In the genomic region with DNA sequence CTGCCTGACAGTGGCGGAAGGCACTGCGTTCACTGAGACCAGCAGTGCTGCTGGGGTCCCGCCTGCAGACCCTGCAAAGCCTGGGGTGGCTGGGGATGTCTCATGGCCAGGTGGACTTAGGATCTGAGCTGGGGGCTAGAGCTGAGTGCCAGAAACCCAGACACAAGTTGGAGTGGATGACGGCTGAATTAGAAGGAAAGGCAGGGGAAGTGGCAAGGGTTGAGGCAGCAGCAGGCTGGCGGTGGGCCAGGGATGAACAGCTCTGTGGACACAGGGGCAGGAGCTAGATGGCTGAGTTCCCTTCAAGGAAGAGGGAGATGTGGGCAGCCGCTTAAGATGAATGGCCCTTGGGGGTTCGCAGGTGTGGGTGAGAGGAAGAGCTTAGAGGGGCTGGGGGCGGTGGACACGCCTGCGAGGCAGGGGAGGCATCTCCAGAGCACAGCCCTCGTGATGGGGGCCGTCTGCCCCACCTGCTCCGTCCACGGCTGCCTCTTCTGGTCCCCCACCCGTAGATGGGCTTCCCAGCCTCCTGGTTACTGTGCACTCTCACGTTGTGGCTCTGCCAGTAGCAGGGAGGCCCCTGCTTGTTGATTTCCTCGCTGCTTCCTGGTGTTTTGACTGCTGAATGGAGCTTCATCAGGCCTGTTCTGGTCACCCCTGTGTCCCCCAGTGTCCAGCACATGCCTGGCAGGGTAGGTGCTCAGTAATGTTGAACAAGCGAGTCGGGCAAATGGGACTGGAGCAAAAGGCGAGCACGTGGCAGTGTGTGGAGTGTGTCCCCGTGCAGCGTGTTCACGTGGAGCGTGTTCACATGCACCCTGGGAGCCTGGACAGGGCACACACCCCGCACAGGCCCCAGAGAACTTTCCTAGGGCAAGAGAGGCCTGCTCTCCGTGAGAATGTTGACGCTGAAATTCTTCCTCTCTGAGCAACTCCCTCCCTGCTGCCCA, we compare ENCODE assay signal across 16 cellular contexts.
A peak's percentile ranks its signal among the peaks of the same experiment; 100 is the strongest.
DNase-seq lines count a peak whose midpoint lies in the region; ATAC-seq, FAIRE-seq and TF ChIP-seq lines count a peak whose summit lies in the region.
"Had no signal": no experiment of that assay in that cellular context is flagged by ENCODE, and none has a peak within 500 bp of the region (broad histone marks: within the 10 kb centered on the region; RNA-seq: fewer than 3 reads in every experiment).

No MANE protein-coding gene starts in this region.

- intact Hi-C loops in sigmoid colon (cut with DNase I) = no loop called here

- H3K27me3 ChIP-seq in Peyer's patch = no peaks in the 10 kb centered on the region
- no peaks in the 10 kb centered on the region for H3K27me3 ChIP-seq in H1 (replicated peaks in 1 of 4; ENCODE audit: control insufficient read depth in 3 of 4, extremely low read depth in 1 of 4, insufficient read depth in 3 of 4, low read length in 3 of 4)
- H3K27me3 ChIP-seq in sigmoid colon = peaks cover 0 to 10% (median 0%) of the 10 kb centered on the region in 3 donors

- H3K9ac ChIP-seq in H1 (replicated peaks in 1 of 4; ENCODE audit: extremely low read depth in 1 of 4, low read depth in 3 of 4, low read length in 3 of 4) = no peak overlapping the region
- H3K9ac ChIP-seq: parathyroid adenoma had no signal

- no peak overlapping the region for H4K91ac ChIP-seq in H1 (replicated peaks; ENCODE audit: insufficient read length, low read length)

- no peak overlapping the region for H3K4me3 ChIP-seq in Peyer's patch
- H3K4me3 ChIP-seq in H1 (ENCODE audit: extremely low read depth in 1 of 4, insufficient read depth in 2 of 4, low read depth in 3 of 4, low read length in 4 of 4) = no peak overlapping the region
- no peak overlapping the region for H3K4me3 ChIP-seq in sigmoid colon

- TF ChIP-seq RAD21 in H1 (IDR thresholded peaks at IDR 0.05 in 1 of 2, conservative IDR thresholded peaks at IDR 0.05 in 1 of 2; ENCODE audit: low read depth in 2 of 2, low read length in 2 of 2) = no peak

- no peak overlapping the region for H3K23ac ChIP-seq in H1 (ENCODE audit: insufficient read length)

- no peaks in the 10 kb centered on the region for H3K9me3 ChIP-seq in Peyer's patch
- peaks cover 21 to 78% of the 10 kb centered on the region in 2 experiments; a peak in 3 of 4 replicates for H3K9me3 ChIP-seq in H1 (ENCODE audit: insufficient read depth in 2 of 2, low read depth in 1 of 2, low read length in 1 of 2)
- H3K9me3 ChIP-seq in sigmoid colon = no peaks in the 10 kb centered on the region

- ATAC-seq in GM19455 (IDR thresholded peaks at IDR 0.05; ENCODE audit: unreplicated experiment) = no peak
- ATAC-seq: activated CD8-positive, alpha-beta T cell treated with anti-CD3 and anti-CD28 coated beads, Interleukin-2, amount 10 ng/mL, durations not matched to agents 7 days and 5 days; effector memory CD8-positive, alpha-beta T cell had no signal

- H3K4me2 ChIP-seq in H1 (ENCODE audit: insufficient read depth in 1 of 2, low read depth in 2 of 2, low read length in 2 of 2) = no peak overlapping the region

- WGBS in H1 (ENCODE audit: extremely low coverage in 1 of 2, insufficient coverage in 1 of 2, insufficient read length in 1 of 2, insufficient replicate concordance in 2 of 2, low coverage in 1 of 2, low lambda C conversion rate in 2 of 2, missing lambda C conversion rate in 1 of 2), 2 experiments = 86% methylated on average over 27 of the region's 28 CpGs; no CpG with 5 or more reads in 1 of the 2 experiments
- WGBS in sigmoid colon, 2 donors = 78% methylated on average over 28 of the region's 28 CpGs

- H3K23me2 ChIP-seq in H1 (ENCODE audit: low read depth, low read length) = no peaks in the 10 kb centered on the region

- H2BK5ac ChIP-seq in H1 (ENCODE audit: low read depth, low read length) = no peak overlapping the region

- TF ChIP-seq POLR2A in Peyer's patch (IDR thresholded peaks at IDR 0.05) (no peak), H1 (IDR thresholded peaks at IDR 0.05; ENCODE audit: control extremely low read depth in 1 of 2, low read depth in 2 of 2, low read length in 2 of 2) (no peak), sigmoid colon (IDR thresholded peaks at IDR 0.05) (no peak)

- no peak overlapping the region for H2BK120ac ChIP-seq in H1 (replicated peaks; ENCODE audit: low read depth, low read length)

- H3K27ac ChIP-seq in Peyer's patch (no peak overlapping the region), H1 (ENCODE audit: low read depth, low read length) (no peak overlapping the region), sigmoid colon (no peak overlapping the region)
- H3K27ac ChIP-seq: parathyroid adenoma had no signal

- CTCF ChIA-PET in H1 (lab: Charles Lee; ENCODE audit: partially characterized antibody) = interaction anchor here (1.8 kb wide), 1 partner anchor 24 kb away, joined by 7 read pairs; no protein-coding TSS in a partner anchor

- TF ChIP-seq EP300 in H1 (IDR thresholded peaks at IDR 0.05; ENCODE audit: borderline replicate concordance in 1 of 2, low read depth in 2 of 2, low read length in 2 of 2) (no peak), sigmoid colon (IDR thresholded peaks at IDR 0.05) (no peak)

- H4K5ac ChIP-seq in H1 (ENCODE audit: insufficient read length, low read depth, low read length) = no peak overlapping the region

- no peak overlapping the region for H3K14ac ChIP-seq in H1 (ENCODE audit: insufficient read length)

- no peak overlapping the region for H3K4ac ChIP-seq in H1 (replicated peaks; ENCODE audit: insufficient read length, low read depth, low read length)

- H4K8ac ChIP-seq in H1 (ENCODE audit: extremely low read depth, insufficient read depth, low read length) = peak overlapping the region; percentile 28; the same call in 1 of the 2 replicates

- POLR2A ChIA-PET in H1 (lab: Charles Lee; ENCODE audit: partially characterized antibody) = interaction anchor here (1.0 kb wide), 1 partner anchor 21 kb away, joined by 3 read pairs; no protein-coding TSS in a partner anchor

- H2AK5ac ChIP-seq in H1 (ENCODE audit: low read depth, low read length) = no peak overlapping the region

- peak; percentile 13 for DNase-seq in D721Med (ENCODE audit: insufficient read length, low spot score)
- peak in 2 of 3 donors; percentile 12 to 36 for DNase-seq in Peyer's patch
- peak in 1 of 2 experiments; percentile 33 for DNase-seq in H1 (ENCODE audit: low read depth in 1 of 2, low spot score in 2 of 2)
- peak; percentile 61 for DNase-seq in sigmoid colon
- no peak for DNase-seq in GM10266 (ENCODE audit: extremely low spot score)
- DNase-seq in putamen (ENCODE audit: low spot score) = no peak
- DNase-seq: activated CD8-positive, alpha-beta T cell treated with anti-CD3 and anti-CD28 coated beads, Interleukin-2, amount 10 ng/mL, durations not matched to agents 7 days and 5 days; effector memory CD8-positive, alpha-beta T cell; naive B cell; NCI-H187; SHP77; small intestine; stimulated activated CD4-positive, alpha-beta T cell treated with anti-CD3 and anti-CD28 coated beads, Interleukin-4, amount 100 ng/mL, for 24 hours; T-helper 1 cell had no signal

- no peak overlapping the region for H2BK15ac ChIP-seq in H1 (ENCODE audit: low read length)

- FAIRE-seq in D721Med (lab: Jason Lieb, UNC) (no peak), H1 (lab: Jason Lieb, UNC) (no peak)
- FAIRE-seq: small intestine had no signal

- H3K4me1 ChIP-seq in Peyer's patch (no peaks in the 10 kb centered on the region), H1 (replicated peaks in 1 of 4; ENCODE audit: control insufficient read depth in 3 of 4, insufficient read depth in 4 of 4, low read length in 3 of 4) (peaks cover 0 to 4% (median 0%) of the 10 kb centered on the region in 4 experiments; a peak in 2 of 7 replicates), sigmoid colon (no peaks in the 10 kb centered on the region)
- H3K4me1 ChIP-seq: parathyroid adenoma had no signal

- H3K79me2 ChIP-seq in H1 (ENCODE audit: control insufficient read depth in 1 of 2, insufficient read depth in 2 of 2, low read length in 2 of 2) = no peaks in the 10 kb centered on the region
- H3K79me2 ChIP-seq: parathyroid adenoma had no signal

- H4K20me1 ChIP-seq in H1 (replicated peaks in 1 of 2; ENCODE audit: control insufficient read depth in 1 of 2, insufficient read depth in 2 of 2, low read length in 2 of 2) = peaks cover 2 to 8% of the 10 kb centered on the region in 2 experiments

- H3K79me1 ChIP-seq in H1 (ENCODE audit: low read depth, low read length) = no peaks in the 10 kb centered on the region

- H2BK12ac ChIP-seq in H1 (ENCODE audit: low read depth, low read length) = no peak overlapping the region

- H3K18ac ChIP-seq in H1 (ENCODE audit: extremely low read depth, low read length) = no peak overlapping the region

- H2AFZ ChIP-seq in H1 (ENCODE audit: low read length) = no peak overlapping the region
- H2AFZ ChIP-seq: parathyroid adenoma had no signal

- H3K36me3 ChIP-seq in Peyer's patch = no peaks in the 10 kb centered on the region
- no peaks in the 10 kb centered on the region; a peak in 1 of 8 replicates for H3K36me3 ChIP-seq in H1 (ENCODE audit: control insufficient read depth in 2 of 4, insufficient read depth in 4 of 4, low read length in 3 of 4)
- no peaks in the 10 kb centered on the region for H3K36me3 ChIP-seq in sigmoid colon

- H2BK20ac ChIP-seq in H1 (ENCODE audit: low read length) = no peak overlapping the region

- no peak overlapping the region for H3K56ac ChIP-seq in H1 (replicated peaks; ENCODE audit: insufficient read length, low read depth, low read length)

- TF ChIP-seq CTCF in D721Med (IDR thresholded peaks at IDR 0.05; ENCODE audit: insufficient read depth, missing control alignments) (no peak), Peyer's patch (IDR thresholded peaks at IDR 0.05) (no peak), H1 (IDR thresholded peaks at IDR 0.05; ENCODE audit: control extremely low read depth in 1 of 3, insufficient read depth in 1 of 3, low read depth in 1 of 3, low read length in 3 of 3) (no peak), sigmoid colon (IDR thresholded peaks at IDR 0.05) (no peak), GM10266 (IDR thresholded peaks at IDR 0.05; ENCODE audit: control insufficient read depth, insufficient read depth, low read depth, missing control alignments) (no peak)

TF ChIP-seq in H1, 55 proteins besides CTCF, POLR2A, EP300 and RAD21:
- TF ChIP-seq POU5F1 (IDR thresholded peaks at IDR 0.05; ENCODE audit: low read depth, low read length) (no peak), SIRT6 (IDR thresholded peaks at IDR 0.05; ENCODE audit: low read length) (no peak), JUND (IDR thresholded peaks at IDR 0.05; ENCODE audit: low read length) (no peak), EGR1 (IDR thresholded peaks at IDR 0.05; ENCODE audit: borderline replicate concordance, low read depth, low read length) (no peak), CBX8 (IDR thresholded peaks at IDR 0.05; ENCODE audit: borderline replicate concordance, low read depth, low read length) (no peak), BRCA1 (IDR thresholded peaks at IDR 0.05; ENCODE audit: low read depth, low read length) (no peak), SRF (IDR thresholded peaks at IDR 0.05; ENCODE audit: low read depth, low read length) (no peak), BACH1 (IDR thresholded peaks at IDR 0.05; ENCODE audit: low read length) (no peak), RFX5 (IDR thresholded peaks at IDR 0.05; ENCODE audit: borderline replicate concordance, low read depth, low read length) (no peak), GABPA (IDR thresholded peaks at IDR 0.05; ENCODE audit: borderline replicate concordance, insufficient read depth, low read length) (no peak), YY1 (IDR thresholded peaks at IDR 0.05; ENCODE audit: low read depth, low read length) (no peak)

Comparison
In these comparisons a context has a peak if more than half of its experiments do, and no peak if none do; other contexts are left out.
1. DNase-seq: peak in D721Med (single experiment), Peyer's patch (2 of 3) and sigmoid colon (single experiment); none in GM10266 (single experiment) and putamen (single experiment).